Comparison of ENCODE assay signal across 9 cellular contexts in the genomic region with DNA sequence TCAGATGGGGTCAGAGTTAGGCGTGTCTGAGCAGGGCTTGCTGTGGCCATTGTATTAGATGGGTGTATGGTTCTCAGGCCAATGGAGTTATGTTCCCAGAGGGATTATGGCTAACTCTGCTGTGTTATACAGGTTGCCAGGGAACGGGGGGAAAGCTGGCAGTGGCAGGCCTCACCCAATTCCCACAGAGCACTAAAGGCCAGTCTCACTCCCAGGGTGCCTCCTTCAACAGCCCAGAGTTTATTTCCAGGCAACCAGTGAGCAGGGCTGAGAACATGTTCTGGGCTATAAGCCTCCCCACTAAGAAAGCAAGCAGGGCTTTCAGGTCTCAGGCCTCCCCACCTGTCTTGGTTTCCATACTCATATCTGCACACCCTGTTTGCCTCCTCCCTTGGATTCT.
"Had no signal": no experiment of that assay in that cellular context is flagged by ENCODE, and none has a peak within 500 bp of the region (broad histone marks: within the 10 kb centered on the region; RNA-seq: fewer than 3 reads in every experiment).

No MANE protein-coding gene starts in this region.

- H3K27ac ChIP-seq: GM23248 had no signal

- DNase-seq: GM23248, GOT3, H9, HCEC 1CT, IMR-90, KG1 had no signal

- H3K4me3 ChIP-seq: GM23248, K562 had no signal

- FAIRE-seq: H54, HTR-8/SVneo, K562 had no signal

- ATAC-seq: K562 had no signal

- H3K9ac ChIP-seq: GM23248 had no signal

- H2AFZ ChIP-seq: GM23248 had no signal
